ENCODE assay signal across 22 cellular contexts in the genomic region with DNA sequence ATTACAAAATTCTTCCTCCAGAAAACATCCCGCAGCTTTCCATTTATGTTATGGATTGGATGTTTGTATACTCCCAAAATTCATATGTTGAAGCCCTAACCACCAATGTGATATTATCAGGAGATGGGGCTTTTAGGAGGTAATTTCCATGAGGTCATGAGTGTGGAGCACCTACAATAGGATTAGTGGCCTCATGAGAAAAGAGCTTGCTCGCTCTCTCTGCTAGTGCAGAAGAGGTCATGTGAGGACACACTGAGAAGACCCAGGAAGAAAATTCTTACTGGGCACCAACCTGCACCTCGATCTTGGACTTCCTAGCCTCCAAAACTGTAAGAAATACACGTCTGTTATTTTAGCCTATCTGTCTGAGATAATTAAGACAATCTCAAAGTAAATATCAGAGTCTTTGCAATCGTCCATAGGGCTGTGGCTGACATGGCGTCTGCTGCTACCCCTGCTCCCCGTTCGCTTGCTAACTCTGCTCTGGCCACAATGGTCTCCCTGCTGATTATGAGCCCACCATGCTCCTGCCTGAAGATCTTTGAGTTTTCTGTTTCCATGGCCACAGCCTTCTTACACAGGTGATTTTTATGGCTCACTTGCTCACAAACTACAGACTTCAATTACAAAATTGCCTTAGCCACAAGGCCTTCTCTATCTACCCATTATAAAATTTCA.
DNase-seq lines count a peak whose midpoint lies in the region; ATAC-seq, FAIRE-seq and TF ChIP-seq lines count a peak whose summit lies in the region.
"Had no signal": no experiment of that assay in that cellular context is flagged by ENCODE, and none has a peak within 500 bp of the region (broad histone marks: within the 10 kb centered on the region; RNA-seq: fewer than 3 reads in every experiment).

No MANE protein-coding gene starts in this region.

- POLR2A ChIA-PET in RWPE1 (lab: Yijun Ruan, JAX; ENCODE audit: low non-redundant PET) = no interaction called here

- CTCF ChIA-PET in RWPE1 (lab: Yijun Ruan, JAX) = no interaction called here

- no peak for FAIRE-seq in GM12891 (lab: Jason Lieb, UNC)
- FAIRE-seq: H1 had no signal

- ATAC-seq in HG02938 (IDR thresholded peaks at IDR 0.05; ENCODE audit: unreplicated experiment) = no peak
- ATAC-seq: activated CD4-positive, alpha-beta T cell treated with anti-CD3 and anti-CD28 coated beads for 36 hours; activated T-cell treated with anti-CD3 and anti-CD28 coated beads, Interleukin-2, amount 50 U/mL, for 72 hours; left lobe of liver; stimulated activated naive B cell treated with anti-CD40 and anti-IgM and Interleukin-4, amounts not matched to agents 10 μg/mL and 1 μg/mL and 100 μg/mL, for 72 hours; T-cell had no signal

- DNase-seq in DMS79 treated with DMSO at 0.1 percent for 48 hours (lab: John Stamatoyannopoulos, UW) (peak; percentile 92), NCI-H1417 (lab: John Stamatoyannopoulos, UW) (peak; percentile 27 to 94 (median 75)), NCI-H82 treated with DMSO at 0.1 percent for 48 hours (lab: John Stamatoyannopoulos, UW; ENCODE audit: unreplicated experiment) (peak; percentile 36), iPS-NIHi11 (ENCODE audit: low spot score) (peak; percentile 25), DMS153 (lab: John Stamatoyannopoulos, UW) (no peak), GM12891 (ENCODE audit: insufficient read length, low spot score) (no peak), RWPE1 (ENCODE audit: low spot score) (no peak)
- DNase-seq: activated CD4-positive, alpha-beta T cell treated with anti-CD3 and anti-CD28 coated beads for 36 hours; activated T-cell treated with anti-CD3 and anti-CD28 coated beads, Interleukin-2, amount 50 U/mL, for 72 hours; GF-D8; NCI-H187; NCI-H526; nephron progenitor cell; SHP77 treated with DMSO at 0.1 percent for 48 hours; stimulated activated CD4-positive, alpha-beta T cell treated with anti-CD3 and anti-CD28 coated beads, Interleukin-2, amount 100 ng/mL, for 24 hours; stimulated activated naive B cell treated with anti-CD40 and anti-IgM and Interleukin-4, amounts not matched to agents 10 μg/mL and 1 μg/mL and 100 μg/mL, for 72 hours; T-cell; testis had no signal

- TF ChIP-seq CTCF in RWPE1 (conservative IDR thresholded peaks at IDR 0.05; ENCODE audit: low read depth) = no peak

- H3K27ac ChIP-seq in RWPE1 = no peak overlapping the region
- H3K27ac ChIP-seq: ascending aorta, testis had no signal

- no peak for TF ChIP-seq POLR2A in GM12891 (IDR thresholded peaks at IDR 0.05; ENCODE audit: low read depth, low read length)

TF ChIP-seq in GM12891, 5 proteins besides CTCF, POLR2A, EP300 and RAD21:
- TF ChIP-seq TAF1 (IDR thresholded peaks at IDR 0.05; ENCODE audit: low read depth, low read length) = no peak
- no peak for TF ChIP-seq POLR2AphosphoS5 (IDR thresholded peaks at IDR 0.05; ENCODE audit: low read depth, low read length)
- TF ChIP-seq SPI1 (IDR thresholded peaks at IDR 0.05; ENCODE audit: low read depth, low read length) = no peak
- TF ChIP-seq PAX5 (IDR thresholded peaks at IDR 0.05; ENCODE audit: insufficient read depth, low read length, severe bottlenecking) = no peak
- TF ChIP-seq POU2F2 (IDR thresholded peaks at IDR 0.05; ENCODE audit: low read depth, low read length) = no peak

Comparison
In these comparisons a context has a peak if more than half of its experiments do, and no peak if none do; other contexts are left out.
1. DNase-seq: peak in DMS79 treated with DMSO at 0.1 percent for 48 hours (single experiment), NCI-H1417 (3 of 3), NCI-H82 treated with DMSO at 0.1 percent for 48 hours (single experiment) and iPS-NIHi11 (single experiment); none in DMS153 (single experiment), GM12891 (single experiment) and RWPE1 (single experiment).